In genomic region chr4:110636677-110637407, GRCh38 we compare ENCODE assay signal across 8 cellular contexts. TPM values are rescaled to one million over a fixed set of nuclear protein-coding genes. Genes with fewer than 3 reads are reported as not detected.
DNase-seq lines count a peak whose midpoint lies in the region; ATAC-seq and TF ChIP-seq lines count a peak whose summit lies in the region.

No MANE protein-coding gene starts in this region.

- intact Hi-C loops in ascending aorta (cut with DNase I), result loop anchor here (10.0 kb wide), 1 partner anchor 998 kb away; no protein-coding TSS in a partner anchor

- H3K36me3 ChIP-seq in ascending aorta (no peaks in the 10 kb centered on the region), suprapubic skin (no peaks in the 10 kb centered on the region), Peyer's patch (no peaks in the 10 kb centered on the region)

- H3K4me3 ChIP-seq in ascending aorta, result peak overlapping the region; percentile 27 to 46
- H3K4me3 ChIP-seq in suprapubic skin, result peak overlapping the region; percentile 41
- H3K4me3 ChIP-seq in Peyer's patch, result peak overlapping the region in 2 of 4 donors; percentile 42 to 53

- WGBS in suprapubic skin, result 2% methylated on average over 45 of the region's 56 CpGs

- TF ChIP-seq POLR2A in suprapubic skin (IDR thresholded peaks at IDR 0.05) (no peak), Peyer's patch (IDR thresholded peaks at IDR 0.05) (no peak)

- no peak overlapping the region for H3K27ac ChIP-seq in ascending aorta
- H3K27ac ChIP-seq in suprapubic skin, result no peak overlapping the region
- H3K27ac ChIP-seq in Peyer's patch, result no peak overlapping the region

- H3K9me3 ChIP-seq in ascending aorta, result no peaks in the 10 kb centered on the region
- H3K9me3 ChIP-seq in suprapubic skin, result no peaks in the 10 kb centered on the region
- no peaks in the 10 kb centered on the region for H3K9me3 ChIP-seq in Peyer's patch

- H3K27me3 ChIP-seq in ascending aorta (peaks cover 26% of the 10 kb centered on the region), suprapubic skin (peaks cover 98% of the 10 kb centered on the region), Peyer's patch (peaks cover 0 to 43% of the 10 kb centered on the region in 2 donors)

- DNase-seq in NCI-H510A (lab: John Stamatoyannopoulos, UW), result peak; percentile 15
- DNase-seq in NCI-H510A treated with DMSO at 0.1 percent for 48 hours (lab: John Stamatoyannopoulos, UW), result no peak
- DNase-seq in ascending aorta (ENCODE audit: low spot score in 2 of 2), result no peak
- peak; percentile 92 for DNase-seq in iris pigment epithelial cell (ENCODE audit: low read depth)
- DNase-seq in suprapubic skin (ENCODE audit: low spot score in 2 of 2), result no peak
- no peak for DNase-seq in Peyer's patch
- DNase-seq in NCI-H187 treated with DMSO at 0.1 percent for 48 hours (lab: John Stamatoyannopoulos, UW), result no peak

- H3K4me1 ChIP-seq in ascending aorta (peaks cover 8 to 13% of the 10 kb centered on the region in 2 donors), suprapubic skin (peaks cover 23% of the 10 kb centered on the region), Peyer's patch (peaks cover 0 to 23% (median 0%) of the 10 kb centered on the region in 4 donors)

- no peak for TF ChIP-seq EP300 in suprapubic skin (IDR thresholded peaks at IDR 0.05)

- no peak for ATAC-seq in HG03520 (IDR thresholded peaks at IDR 0.05; ENCODE audit: unreplicated experiment)

- TF ChIP-seq CTCF in ascending aorta (IDR thresholded peaks at IDR 0.05) (no peak), suprapubic skin (IDR thresholded peaks at IDR 0.05) (no peak), Peyer's patch (IDR thresholded peaks at IDR 0.05) (no peak)

RNA-seq across cellular contexts. Expression of gene PITX2, which starts 14.0 kb away (rescaled TPM):
- total RNA-seq in ascending aorta, result not detected
- total RNA-seq in suprapubic skin, result 1 to 10 TPM in 3 of 4 donors, under 1 TPM in 1; 0.48 to 8.3 (median 4.1) TPM
- total RNA-seq in Peyer's patch, result 10 to 100 TPM in 3 of 4 donors, 1 to 10 TPM in 1; 6.6 to 31.8 (median 24.6) TPM

Comparison
In these comparisons a context has a peak if more than half of its experiments do, and no peak if none do; other contexts are left out.
1. DNase-seq: peak in NCI-H510A (single experiment) and iris pigment epithelial cell (single experiment); none in NCI-H510A treated with DMSO at 0.1 percent for 48 hours (single experiment), ascending aorta (0 of 2), suprapubic skin (0 of 2), Peyer's patch (0 of 3) and NCI-H187 treated with DMSO at 0.1 percent for 48 hours (single experiment).